Comparison of ENCODE assay signal across 27 cellular contexts in the genomic region with DNA sequence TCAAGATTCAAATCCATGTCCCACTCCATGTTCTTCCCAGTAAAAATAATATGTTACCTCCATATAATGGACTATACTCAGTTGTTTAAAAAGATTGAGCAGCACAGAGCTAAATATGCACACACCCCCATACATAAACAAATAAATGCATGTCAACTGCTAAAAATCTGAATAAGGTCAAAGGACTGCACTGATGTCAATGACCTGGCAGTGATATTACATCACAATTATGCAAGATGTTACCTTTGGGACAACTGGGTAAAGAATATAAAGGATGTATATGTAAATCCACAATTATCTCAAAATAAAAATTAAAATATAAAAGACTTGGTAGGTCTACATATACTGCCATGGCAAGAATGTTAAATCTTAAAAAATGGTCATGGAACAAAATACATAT.
"Had no signal": no experiment of that assay in that cellular context is flagged by ENCODE, and none has a peak within 500 bp of the region (broad histone marks: within the 10 kb centered on the region; RNA-seq: fewer than 3 reads in every experiment).

No MANE protein-coding gene starts in this region.

- H3K27ac ChIP-seq: stomach, suprapubic skin, testis, thoracic aorta, thyroid gland, tibial artery, tibial nerve, transverse colon, upper lobe of left lung, upper lobe of right lung, uterus, vagina had no signal

- H3K4me3 ChIP-seq: stomach, suprapubic skin, testis, thoracic aorta, thyroid gland, tibial artery, tibial nerve, transverse colon, upper lobe of left lung, upper lobe of right lung, uterus, vagina had no signal

- H3K27me3 ChIP-seq: stomach, suprapubic skin, testis, thyroid gland, tibial artery, tibial nerve, transverse colon, upper lobe of left lung, upper lobe of right lung, uterus, vagina had no signal

- H3K4me1 ChIP-seq: stomach, suprapubic skin, testis, tibial artery, tibial nerve, transverse colon, uterus, vagina had no signal

- H3K36me3 ChIP-seq: uterus had no signal

- ATAC-seq: stimulated activated effector memory CD8-positive, alpha-beta T cell treated with anti-CD3 and anti-CD28 coated beads, Interleukin-12 subunit alpha, Interleukin-12 subunit beta, amount 100 ng/mL, for 72 hours; stimulated activated memory B cell treated with anti-CD40 and anti-IgM and Interleukin-4, amounts not matched to agents 10 μg/mL and 1 μg/mL and 100 μg/mL, for 72 hours; stimulated activated naive B cell treated with anti-CD40 and anti-IgM and Interleukin-4, amounts not matched to agents 10 μg/mL and 1 μg/mL and 100 μg/mL, for 72 hours; stimulated activated naive CD8-positive, alpha-beta T cell treated with anti-CD3 and anti-CD28 coated beads, Interleukin-15, amount 100 ng/mL, for 72 hours; stimulated activated naive CD8-positive, alpha-beta T cell treated with anti-CD3 and anti-CD28 coated beads, Interleukin-15, Interleukin-2, amounts not matched to agents 100 U/mL and 50 U/mL, for 24 hours; upper lobe of right lung had no signal

- FAIRE-seq: urothelium cell line had no signal

- DNase-seq: stimulated activated CD4-positive, alpha-beta T cell treated with anti-CD3 and anti-CD28 coated beads, Interleukin-2, amount 100 ng/mL, for 48 hours; stimulated activated CD4-positive, alpha-beta T cell treated with anti-CD3 and anti-CD28 coated beads, Interleukin-4, amount 100 ng/mL, for 1 hour; stimulated activated CD4-positive, alpha-beta T cell treated with anti-CD3 and anti-CD28 coated beads, Interleukin-4, amount 100 ng/mL, for 24 hours; stimulated activated CD4-positive, alpha-beta T cell treated with anti-CD3 and anti-CD28 coated beads, Interleukin-4, amount 100 ng/mL, for 4 hours; stimulated activated CD8-positive, alpha-beta memory T cell treated with anti-CD3 and anti-CD28 coated beads, Interleukin-4, amount 100 ng/mL, for 48 hours; stimulated activated naive B cell treated with anti-CD40 and anti-IgM and Interleukin-4, amounts not matched to agents 10 μg/mL and 1 μg/mL and 100 μg/mL, for 72 hours; stimulated activated naive CD4-positive, alpha-beta T cell; stimulated activated naive CD4-positive, alpha-beta T cell treated with Interleukin-2 at 50 U/mL for 16 hours; stimulated activated naive CD8-positive, alpha-beta T cell treated with anti-CD3 and anti-CD28 coated beads, Interleukin-15, amount 100 ng/mL, for 72 hours; stimulated activated naive CD8-positive, alpha-beta T cell treated with anti-CD3 and anti-CD28 coated beads, Interleukin-15, Interleukin-2, amounts not matched to agents 100 U/mL and 50 U/mL, for 24 hours; stomach; substantia nigra; testis; thyroid gland; tibial artery; transverse colon; trophoblast cell; upper lobe of left lung; upper lobe of right lung; uterus had no signal

- H3K9me3 ChIP-seq: stomach, suprapubic skin, testis, thoracic aorta, thyroid gland, tibial artery, tibial nerve, transverse colon, upper lobe of left lung, upper lobe of right lung, uterus, vagina had no signal
